Comparison of ENCODE assay signal across 1 cellular context in the genomic region with DNA sequence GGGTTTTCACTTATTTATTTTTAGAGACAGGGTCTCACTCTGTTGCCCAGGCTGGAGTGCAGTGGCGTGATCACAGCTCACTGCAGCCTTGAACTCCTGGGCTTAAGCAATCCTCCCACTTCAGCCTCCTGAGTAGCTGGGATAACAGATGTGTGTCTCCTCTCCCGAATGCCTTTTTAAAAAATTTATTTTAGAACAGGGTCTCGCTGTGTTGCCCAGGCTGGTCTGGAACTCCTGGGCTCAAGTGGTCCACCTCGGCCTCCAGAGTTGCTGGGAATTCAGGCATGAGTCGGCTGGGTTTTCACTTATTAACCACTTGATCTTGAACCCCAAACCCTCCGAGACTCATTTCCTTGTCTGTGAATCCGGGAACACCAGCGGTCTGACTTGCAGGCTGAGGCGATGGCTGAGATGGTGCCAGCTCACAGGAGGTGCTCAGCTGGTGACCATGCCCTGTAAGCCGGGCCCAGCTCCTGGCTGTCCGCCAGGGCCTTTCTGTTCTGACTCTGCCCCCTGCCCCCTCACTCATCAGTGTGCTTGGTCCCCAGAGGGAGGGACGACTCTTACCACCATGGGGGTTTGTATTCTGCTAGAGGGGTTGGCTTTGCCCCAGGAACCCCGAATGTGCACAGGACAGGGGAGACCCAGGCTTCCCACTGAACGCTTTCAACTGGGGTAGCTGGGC.
TF ChIP-seq lines count a peak whose summit lies in the region.

No MANE protein-coding gene starts in this region.

TF ChIP-seq in H1, 55 proteins besides CTCF, POLR2A, EP300 and RAD21:
- TF ChIP-seq EGR1 (IDR thresholded peaks at IDR 0.05; ENCODE audit: borderline replicate concordance, low read depth, low read length) (no peak), POU5F1 (IDR thresholded peaks at IDR 0.05; ENCODE audit: low read depth, low read length) (no peak), POLR2AphosphoS5 (IDR thresholded peaks at IDR 0.05; ENCODE audit: low read depth, low read length) (no peak), SUZ12 (IDR thresholded peaks at IDR 0.05; ENCODE audit: low read length) (no peak), FOSL1 (IDR thresholded peaks at IDR 0.05; ENCODE audit: insufficient read depth, low read depth, low read length) (no peak), TEAD4 (IDR thresholded peaks at IDR 0.05; ENCODE audit: low read depth, low read length) (no peak), SAP30 (IDR thresholded peaks at IDR 0.05; ENCODE audit: insufficient read depth, insufficient replicate concordance, low read length) (no peak), SIN3A (conservative IDR thresholded peaks at IDR 0.05 in 1 of 2, IDR thresholded peaks at IDR 0.05 in 1 of 2; ENCODE audit: low read depth in 1 of 2, low read length in 2 of 2) (no peak), SRF (IDR thresholded peaks at IDR 0.05; ENCODE audit: low read depth, low read length) (no peak)
